ENCODE assay signal across 27 cellular contexts in genomic region chr4:14919785-14920184, GRCh38.
"Had no signal": no experiment of that assay in that cellular context is flagged by ENCODE, and none has a peak within 500 bp of the region (broad histone marks: within the 10 kb centered on the region; RNA-seq: fewer than 3 reads in every experiment).

No MANE protein-coding gene starts in this region.

- DNase-seq: heart left ventricle; hypothalamus; kidney; left colon; lower lobe of right lung; mammary epithelial cell; mesenchymal stem cell; naive B cell; natural killer cell; ovary; right lobe of liver; stimulated activated CD4-positive, alpha-beta T cell treated with anti-CD3 and anti-CD28 coated beads, Interleukin-12 subunit alpha, Interleukin-12 subunit beta, amount 100 ng/mL, for 4 hours; stimulated activated CD4-positive, alpha-beta T cell treated with anti-CD3 and anti-CD28 coated beads, Interleukin-15, amount 100 ng/mL, for 24 hours; stimulated activated CD4-positive, alpha-beta T cell treated with anti-CD3 and anti-CD28 coated beads, Interleukin-2, amount 100 ng/mL, for 24 hours; stimulated activated CD4-positive, alpha-beta T cell treated with anti-CD3 and anti-CD28 coated beads, Interleukin-4, amount 100 ng/mL, for 24 hours; stimulated activated naive B cell treated with anti-CD40 and anti-IgM and Interleukin-4, amounts not matched to agents 10 μg/mL and 1 μg/mL and 100 μg/mL, for 72 hours; stimulated activated naive CD8-positive, alpha-beta T cell treated with anti-CD3 and anti-CD28 coated beads, Interleukin-15, Interleukin-2, amounts not matched to agents 100 U/mL and 50 U/mL, for 24 hours; stomach; testis; thyroid gland; transverse colon had no signal

- H3K36me3 ChIP-seq: heart left ventricle, left lung, lower lobe of right lung, ovary, right atrium auricular region, right lobe of liver, stomach, thyroid gland, transverse colon, upper lobe of left lung had no signal

- H3K27ac Mint-ChIP-seq: immature natural killer cell; natural killer cell; progenitor cell of endocrine pancreas; stimulated activated naive B cell treated with anti-CD40 and anti-IgM and Interleukin-4, amounts not matched to agents 10 μg/mL and 1 μg/mL and 100 μg/mL, for 72 hours had no signal

- H3K4me3 Mint-ChIP-seq: immature natural killer cell; naive B cell; natural killer cell; stimulated activated naive B cell treated with anti-CD40 and anti-IgM and Interleukin-4, amounts not matched to agents 10 μg/mL and 1 μg/mL and 100 μg/mL, for 72 hours had no signal

- H3K27me3 Mint-ChIP-seq: progenitor cell of endocrine pancreas had no signal

- ATAC-seq: heart left ventricle; left colon; left lung; lower lobe of right lung; right lobe of liver; stimulated activated naive B cell treated with anti-CD40 and anti-IgM and Interleukin-4, amounts not matched to agents 10 μg/mL and 1 μg/mL and 100 μg/mL, for 72 hours; stimulated activated naive CD8-positive, alpha-beta T cell treated with anti-CD3 and anti-CD28 coated beads, Interleukin-15, Interleukin-2, amounts not matched to agents 100 U/mL and 50 U/mL, for 24 hours had no signal

- H3K9me3 Mint-ChIP-seq: immature natural killer cell; natural killer cell; stimulated activated naive B cell treated with anti-CD40 and anti-IgM and Interleukin-4, amounts not matched to agents 10 μg/mL and 1 μg/mL and 100 μg/mL, for 72 hours had no signal

- H3K36me3 Mint-ChIP-seq: immature natural killer cell; naive B cell; natural killer cell; stimulated activated naive B cell treated with anti-CD40 and anti-IgM and Interleukin-4, amounts not matched to agents 10 μg/mL and 1 μg/mL and 100 μg/mL, for 72 hours had no signal

- H3K27ac ChIP-seq: heart left ventricle, left lung, lower lobe of right lung, ovary, right atrium auricular region, right lobe of liver, stomach, testis, thyroid gland, transverse colon, upper lobe of left lung had no signal

- H3K4me3 ChIP-seq: heart left ventricle, left lung, lower lobe of right lung, ovary, right atrium auricular region, right lobe of liver, smooth muscle cell, stomach, testis, thyroid gland, transverse colon, upper lobe of left lung had no signal

- H3K27me3 ChIP-seq: heart left ventricle, left lung, ovary, right atrium auricular region, right lobe of liver, stomach, testis, thyroid gland, transverse colon, upper lobe of left lung had no signal

- H3K4me1 Mint-ChIP-seq: immature natural killer cell; naive B cell; stimulated activated naive B cell treated with anti-CD40 and anti-IgM and Interleukin-4, amounts not matched to agents 10 μg/mL and 1 μg/mL and 100 μg/mL, for 72 hours had no signal

- H3K9me3 ChIP-seq: heart left ventricle, left lung, lower lobe of right lung, ovary, right atrium auricular region, right lobe of liver, stomach, testis, thyroid gland, transverse colon, upper lobe of left lung had no signal

- H3K4me2 ChIP-seq: smooth muscle cell had no signal

- H3K4me1 ChIP-seq: left lung, lower lobe of right lung, testis, thyroid gland had no signal
